ENCODE assay signal across 8 cellular contexts in the genomic region with DNA sequence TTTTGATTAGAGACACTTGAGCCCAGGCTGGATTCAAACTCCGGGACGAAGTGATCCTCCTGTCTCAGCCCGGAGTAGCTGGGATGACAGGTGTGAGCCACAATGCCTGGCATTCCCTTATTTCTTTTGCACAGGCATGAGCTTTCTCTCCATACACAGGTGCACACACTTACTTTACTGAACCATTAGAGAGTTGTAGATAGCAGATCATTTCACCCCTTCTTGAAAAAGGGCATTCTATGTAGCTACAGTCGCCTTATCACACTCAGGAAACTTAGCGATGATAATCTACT. TPM values are rescaled to one million over a fixed set of nuclear protein-coding genes. Genes with fewer than 3 reads are reported as not detected.
DNase-seq lines count a peak whose midpoint lies in the region; ATAC-seq and TF ChIP-seq lines count a peak whose summit lies in the region.
"Not testable (repeated sequence)": the region's sequence is repeated elsewhere in the genome, so short reads cannot be mapped to it uniquely, and the experiment has no call there.

No MANE protein-coding gene starts in this region.

- H3K9ac ChIP-seq in Loucy (ENCODE audit: low read depth, low read length, poor library complexity, severe bottlenecking), result not testable (repeated sequence)

- not testable (repeated sequence) for H2AFZ ChIP-seq in Loucy (ENCODE audit: low read length)

- H3K27ac ChIP-seq in A673 (ENCODE audit: low read depth, low read length, poor library complexity, severe bottlenecking) (peak overlapping the region; percentile 80), spleen (peak overlapping the region in 7 of 8 donors; percentile 36 to 82 (median 71))

- H3K27me3 Mint-ChIP-seq in WTC11 (ENCODE audit: low read depth); activated naive CD4-positive, alpha-beta T cell treated with anti-CD3 and anti-CD28 coated beads, Interleukin-2, amount 50 U/mL, for 24 hours; effector memory CD8-positive, alpha-beta T cell; naive thymus-derived CD8-positive, alpha-beta T cell: not testable (repeated sequence)
- peaks cover 0 to 25% (median 1%) of the 10 kb centered on the region in 3 donors for H3K27me3 Mint-ChIP-seq in immature natural killer cell (ENCODE audit: low read depth in 3 of 3)

- CTCF ChIA-PET in A673 (lab: Charles Lee), result not testable (repeated sequence)
- CTCF ChIA-PET in WTC11 (lab: Charles Lee), result interaction anchor here (0.6 kb wide), 2 partner anchors 11 to 289 kb away, joined by 3 to 4 read pairs; no protein-coding TSS in a partner anchor

- H3K27ac Mint-ChIP-seq in WTC11, result peak overlapping the region; percentile 88
- peak overlapping the region; percentile 4 for H3K27ac Mint-ChIP-seq in activated naive CD4-positive, alpha-beta T cell treated with anti-CD3 and anti-CD28 coated beads, Interleukin-2, amount 50 U/mL, for 24 hours
- H3K27ac Mint-ChIP-seq in effector memory CD8-positive, alpha-beta T cell, result peak overlapping the region; percentile 95
- H3K27ac Mint-ChIP-seq in immature natural killer cell, result peak overlapping the region; percentile 90 to 98 (median 94)
- peak overlapping the region in 9 of 10 donors; percentile 16 to 89 (median 62) for H3K27ac Mint-ChIP-seq in naive thymus-derived CD8-positive, alpha-beta T cell

- POLR2A ChIA-PET in A673 (lab: Charles Lee; ENCODE audit: low non-redundant PET), result interaction anchor here (0.9 kb wide), 1 partner anchor 58 kb away, joined by 9 read pairs; no protein-coding TSS in a partner anchor
- POLR2A ChIA-PET in WTC11 (lab: Charles Lee), result interaction anchor here (0.6 kb wide), 1 partner anchor 485 kb away, joined by 5 read pairs; no protein-coding TSS in a partner anchor
- POLR2A ChIA-PET in naive thymus-derived CD8-positive, alpha-beta T cell (lab: Charles Lee), result not testable (repeated sequence)

- not testable (repeated sequence) for H3K27me3 ChIP-seq in A673 (replicated peaks; ENCODE audit: insufficient read depth, low read depth, low read length, poor library complexity); Loucy (ENCODE audit: insufficient read depth, low read length, poor library complexity, severe bottlenecking); spleen (replicated peaks in 1 of 7)

- not testable (repeated sequence) for H3K36me3 Mint-ChIP-seq in WTC11; activated naive CD4-positive, alpha-beta T cell treated with anti-CD3 and anti-CD28 coated beads, Interleukin-2, amount 50 U/mL, for 24 hours; immature natural killer cell
- H3K36me3 Mint-ChIP-seq in effector memory CD8-positive, alpha-beta T cell (ENCODE audit: insufficient read depth), result peaks cover 50% of the 10 kb centered on the region
- peaks cover 0 to 28% (median 0%) of the 10 kb centered on the region in 3 donors for H3K36me3 Mint-ChIP-seq in naive thymus-derived CD8-positive, alpha-beta T cell

- H3K4me3 ChIP-seq in A673 (ENCODE audit: low read depth, low read length, poor library complexity, severe bottlenecking); spleen: not testable (repeated sequence)
- H3K4me3 ChIP-seq in Loucy (ENCODE audit: low read length, poor library complexity, severe bottlenecking), result peak overlapping the region; percentile 47

- DNase-seq in A673 (ENCODE audit: low spot score); WTC11 (ENCODE audit: low spot score); effector memory CD8-positive, alpha-beta T cell; immature natural killer cell; naive thymus-derived CD8-positive, alpha-beta T cell; spleen: not testable (repeated sequence)

- H3K79me2 ChIP-seq in Loucy (ENCODE audit: insufficient read depth, low read length), result peaks cover 93% of the 10 kb centered on the region

- H3K9me2 ChIP-seq in Loucy (replicated peaks; ENCODE audit: low read depth, low read length), result not testable (repeated sequence)

- not testable (repeated sequence) for BruUV-seq in A673 (replicated peaks; lab: Mats Ljungman, UMichigan)

- H3K9me3 ChIP-seq in A673 (ENCODE audit: low read depth, low read length, poor library complexity, severe bottlenecking); Loucy (ENCODE audit: insufficient read depth, low read depth, low read length); spleen: not testable (repeated sequence)

- H3K4me2 ChIP-seq in Loucy (ENCODE audit: low read depth, low read length, poor library complexity, severe bottlenecking), result peak overlapping the region; percentile 59

- intact Hi-C loops in A673 (cut with micrococcal nuclease; ENCODE audit: unreplicated experiment); spleen (cut with DNase I; ENCODE audit: low total_unique reads): not testable (repeated sequence)

- not testable (repeated sequence) for H3K36me3 ChIP-seq in A673 (ENCODE audit: insufficient read depth, low read length, poor library complexity, severe bottlenecking); Loucy (ENCODE audit: insufficient read depth, low read length)
- H3K36me3 ChIP-seq in spleen, result peaks cover 0 to 33% (median 4%) of the 10 kb centered on the region in 6 donors

- H3K9me3 Mint-ChIP-seq in WTC11; activated naive CD4-positive, alpha-beta T cell treated with anti-CD3 and anti-CD28 coated beads, Interleukin-2, amount 50 U/mL, for 24 hours; effector memory CD8-positive, alpha-beta T cell; immature natural killer cell; naive thymus-derived CD8-positive, alpha-beta T cell: not testable (repeated sequence)

- H3K4me1 ChIP-seq in A673 (ENCODE audit: insufficient read depth, low read length, poor library complexity, severe bottlenecking), result peaks cover 39% of the 10 kb centered on the region
- peaks cover 25% of the 10 kb centered on the region for H3K4me1 ChIP-seq in Loucy (ENCODE audit: insufficient read depth, low read length, poor library complexity, severe bottlenecking)
- H3K4me1 ChIP-seq in spleen, result peaks cover 22 to 96% (median 72%) of the 10 kb centered on the region in 6 donors

- H3K4me1 Mint-ChIP-seq in WTC11 (peaks cover 13% of the 10 kb centered on the region), immature natural killer cell (peaks cover 55 to 60% of the 10 kb centered on the region in 2 donors)
- H3K4me1 Mint-ChIP-seq in activated naive CD4-positive, alpha-beta T cell treated with anti-CD3 and anti-CD28 coated beads, Interleukin-2, amount 50 U/mL, for 24 hours, result peaks cover 55% of the 10 kb centered on the region
- H3K4me1 Mint-ChIP-seq in effector memory CD8-positive, alpha-beta T cell (ENCODE audit: low read depth in 2 of 2), result peaks cover 26 to 28% of the 10 kb centered on the region in 2 donors
- H3K4me1 Mint-ChIP-seq in naive thymus-derived CD8-positive, alpha-beta T cell, result peaks cover 14 to 68% (median 48%) of the 10 kb centered on the region in 4 donors

- H3K4me3 Mint-ChIP-seq in WTC11 (peak overlapping the region; percentile 33; the same call in 1 of the 2 replicates), immature natural killer cell (peak overlapping the region in 1 of 5 donors; percentile 75)
- H3K4me3 Mint-ChIP-seq in activated naive CD4-positive, alpha-beta T cell treated with anti-CD3 and anti-CD28 coated beads, Interleukin-2, amount 50 U/mL, for 24 hours, result peak overlapping the region; percentile 20
- H3K4me3 Mint-ChIP-seq in effector memory CD8-positive, alpha-beta T cell, result peak overlapping the region; percentile 52 to 67
- H3K4me3 Mint-ChIP-seq in naive thymus-derived CD8-positive, alpha-beta T cell, result peak overlapping the region in 8 of 10 donors; percentile 0 to 50 (median 31)

- WGBS in spleen, 5 donors, result 67 to 79% (median 75%) methylated on average over 5 of the region's 5 CpGs

- H3F3A ChIP-seq in Loucy (ENCODE audit: low read depth), result not testable (repeated sequence)

- ATAC-seq in WTC11; effector memory CD8-positive, alpha-beta T cell (replicated peaks); naive thymus-derived CD8-positive, alpha-beta T cell: not testable (repeated sequence)

- H4K20me1 ChIP-seq in Loucy (ENCODE audit: insufficient read depth, low read length, poor library complexity, severe bottlenecking), result peaks cover 43% of the 10 kb centered on the region

- TF ChIP-seq POLR2A in spleen (IDR thresholded peaks at IDR 0.05), result not testable (repeated sequence)

- not testable (repeated sequence) for TF ChIP-seq CTCF in A673 (conservative IDR thresholded peaks at IDR 0.05; ENCODE audit: low read depth, low read length); Loucy (conservative IDR thresholded peaks at IDR 0.05; ENCODE audit: low read length); WTC11 (IDR thresholded peaks at IDR 0.05); spleen (IDR thresholded peaks at IDR 0.05 in 8 of 11, conservative IDR thresholded peaks at IDR 0.05 in 3 of 11)

RNA-seq across cellular contexts. Expression of gene CRCP, which starts 9.9 kb away (rescaled TPM):
- total RNA-seq in A673 (2021) (36.6 and 42.5 TPM in 2 replicates), WTC11 (2021) (20.3 to 23.3 TPM (median 21.2 TPM) in 3 replicates), spleen (10 to 100 TPM; 30.3 to 46.2 (median 42.5) TPM)
- polyA plus RNA-seq in immature natural killer cell (10 to 100 TPM; 19.2 to 62.2 (median 23.2) TPM), spleen (10 to 100 TPM; 11.5 to 30.9 (median 12.0) TPM)
- 10 to 100 TPM; 30.7 to 32.9 TPM for total RNA-seq in naive thymus-derived CD8-positive, alpha-beta T cell
- polyA plus RNA-seq in naive thymus-derived CD8-positive, alpha-beta T cell, result 10 to 100 TPM; 29.5 to 37.9 (median 36.1) TPM

RNA-seq across cellular contexts. Expression of gene ASL, which starts 48.9 kb away (rescaled TPM):
- total RNA-seq in A673 (2021) (10.7 and 14.3 TPM in 2 replicates), WTC11 (2021) (29.5 to 31.9 TPM (median 29.8 TPM) in 3 replicates), spleen (10 to 100 TPM; 30.9 to 45.1 (median 39.3) TPM)
- polyA plus RNA-seq in immature natural killer cell (10 to 100 TPM; 52.3 to 69.5 (median 55.5) TPM), spleen (10 to 100 TPM; 24.6 to 56.4 (median 51.2) TPM)
- total RNA-seq in naive thymus-derived CD8-positive, alpha-beta T cell, result 10 to 100 TPM; 15.2 to 18.6 TPM
- polyA plus RNA-seq in naive thymus-derived CD8-positive, alpha-beta T cell, result 10 to 100 TPM in 1 of 3 donors, 1 to 10 TPM in 2; 5.2 to 13.0 (median 7.6) TPM

Comparison
In these comparisons a context has a peak if more than half of its experiments do, and no peak if none do; other contexts are left out.
1. H3K27ac Mint-ChIP-seq: peak in every context shown above with its lines; median percentile 95 in effector memory CD8-positive, alpha-beta T cell; 94 in immature natural killer cell; 88 in WTC11; 62 in naive thymus-derived CD8-positive, alpha-beta T cell; 4 in activated naive CD4-positive, alpha-beta T cell treated with anti-CD3 and anti-CD28 coated beads, Interleukin-2, amount 50 U/mL, for 24 hours.